In the genomic region with DNA sequence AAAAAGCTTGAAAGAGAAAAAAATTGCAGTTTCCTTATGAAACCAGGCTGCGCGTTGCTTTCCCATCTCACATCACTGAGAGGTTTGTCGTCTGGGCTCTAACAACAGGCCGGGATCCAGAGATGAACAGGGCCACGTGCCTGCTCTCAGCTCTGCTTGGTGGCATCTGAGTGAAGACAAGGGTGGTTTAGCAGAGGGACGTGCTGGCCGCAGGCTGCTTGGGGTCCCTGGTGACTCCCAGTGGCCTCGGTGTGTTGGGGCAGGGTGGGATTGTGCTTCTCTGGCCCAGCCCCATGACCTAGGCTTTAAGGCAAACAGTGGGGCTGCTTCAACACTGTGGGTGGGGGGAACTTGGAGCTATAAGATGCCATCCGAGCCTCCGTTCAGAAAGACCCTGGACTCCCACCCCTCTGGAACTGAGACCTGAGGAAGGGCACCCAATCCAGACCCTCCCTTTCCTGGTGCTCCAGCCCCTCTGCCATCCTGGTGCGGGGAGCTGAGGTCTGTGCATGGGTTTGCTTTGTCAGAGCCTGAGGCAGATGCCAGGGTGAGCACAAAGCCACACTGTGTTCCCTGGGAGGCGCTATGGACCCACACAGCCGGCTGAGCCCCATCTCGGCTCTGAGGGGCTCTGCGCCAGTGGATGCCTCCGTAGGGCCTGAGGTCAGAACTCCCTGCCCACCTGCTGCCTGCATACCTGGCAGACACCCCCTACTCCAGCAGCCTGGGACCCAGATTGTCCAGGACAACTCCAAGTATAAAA, we compare ENCODE assay signal across 14 cellular contexts. TPM values are rescaled to one million over a fixed set of nuclear protein-coding genes. Genes with fewer than 3 reads are reported as not detected.
A peak's percentile ranks its signal among the peaks of the same experiment; 100 is the strongest.
DNase-seq lines count a peak whose midpoint lies in the region; ATAC-seq and TF ChIP-seq lines count a peak whose summit lies in the region.
"Had no signal": no experiment of that assay in that cellular context is flagged by ENCODE, and none has a peak within 500 bp of the region (broad histone marks: within the 10 kb centered on the region; RNA-seq: fewer than 3 reads in every experiment).

No MANE protein-coding gene starts in this region.

- H3K27ac Mint-ChIP-seq in dendritic cell treated with granulocyte-macrophage colony-stimulating factor and Interleukin-4, amounts not matched to agents 40 ng/mL and 50 ng/mL, for 4 days: peak overlapping the region; percentile 92

- H3K9me3 ChIP-seq in tibial nerve: no peaks in the 10 kb centered on the region

- peaks cover 0 to 42% (median 34%) of the 10 kb centered on the region in 4 donors for H3K4me1 ChIP-seq in tibial nerve

- DNase-seq in Right ventricle myocardium superior (peak; percentile 41), left cardiac atrium (no peak), midbrain (lab: John Stamatoyannopoulos, UW) (peak; percentile 84), tibial nerve (ENCODE audit: low spot score in 2 of 2) (no peak), DMS53 treated with DMSO at 0.1 percent for 48 hours (lab: John Stamatoyannopoulos, UW; ENCODE audit: unreplicated experiment) (no peak), SW480 (ENCODE audit: low spot score) (no peak), CD1c-positive myeloid dendritic cell (ENCODE audit: extremely low spot score) (no peak)
- DNase-seq: activated effector memory CD4-positive, alpha-beta T cell treated with anti-CD3 and anti-CD28 coated beads, Interleukin-2, amount 50 U/mL, for 16 hours; EL; NK-92 treated with Interleukin-12 subunit alpha and Interleukin-12 subunit beta, amount 100 ng/mL, for 24 hours; stimulated activated naive CD8-positive, alpha-beta T cell treated with anti-CD3 and anti-CD28 coated beads, Interleukin-15, amount 100 ng/mL, for 72 hours had no signal

- H3K4me3 Mint-ChIP-seq in dendritic cell treated with granulocyte-macrophage colony-stimulating factor and Interleukin-4, amounts not matched to agents 40 ng/mL and 50 ng/mL, for 4 days: no peak overlapping the region
- H3K4me3 Mint-ChIP-seq: CD8-positive, alpha-beta memory T cell; stimulated activated naive CD8-positive, alpha-beta T cell treated with anti-CD3 and anti-CD28 coated beads, Interleukin-15, amount 100 ng/mL, for 72 hours had no signal

- TF ChIP-seq EP300 in tibial nerve (IDR thresholded peaks at IDR 0.05): no peak

- H3K27me3 ChIP-seq in tibial nerve: no peaks in the 10 kb centered on the region

- H3K27ac ChIP-seq in tibial nerve: peak overlapping the region; percentile 42 to 90 (median 62)
- H3K27ac ChIP-seq: SK-N-MC had no signal

- ATAC-seq in Right ventricle myocardium superior (ENCODE audit: poor library complexity): no peak
- ATAC-seq in left cardiac atrium: no peak
- ATAC-seq: stimulated activated naive CD8-positive, alpha-beta T cell treated with anti-CD3 and anti-CD28 coated beads, Interleukin-15, amount 100 ng/mL, for 72 hours had no signal

- no peak overlapping the region for H3K4me3 ChIP-seq in tibial nerve
- H3K4me3 ChIP-seq: SK-N-MC had no signal

- TF ChIP-seq POLR2A in tibial nerve (IDR thresholded peaks at IDR 0.05): no peak

- H3K9me3 Mint-ChIP-seq in dendritic cell treated with granulocyte-macrophage colony-stimulating factor and Interleukin-4, amounts not matched to agents 40 ng/mL and 50 ng/mL, for 4 days: no peaks in the 10 kb centered on the region
- H3K9me3 Mint-ChIP-seq: CD8-positive, alpha-beta memory T cell; stimulated activated naive CD8-positive, alpha-beta T cell treated with anti-CD3 and anti-CD28 coated beads, Interleukin-15, amount 100 ng/mL, for 72 hours had no signal

- H3K36me3 ChIP-seq in tibial nerve: no peaks in the 10 kb centered on the region

- H3K4me1 Mint-ChIP-seq in dendritic cell treated with granulocyte-macrophage colony-stimulating factor and Interleukin-4, amounts not matched to agents 40 ng/mL and 50 ng/mL, for 4 days (ENCODE audit: low read depth): peaks cover 91% of the 10 kb centered on the region
- H3K4me1 Mint-ChIP-seq: CD8-positive, alpha-beta memory T cell had no signal

- no peak for TF ChIP-seq CTCF in tibial nerve (IDR thresholded peaks at IDR 0.05)

- no peaks in the 10 kb centered on the region for H3K27me3 Mint-ChIP-seq in dendritic cell treated with granulocyte-macrophage colony-stimulating factor and Interleukin-4, amounts not matched to agents 40 ng/mL and 50 ng/mL, for 4 days
- H3K27me3 Mint-ChIP-seq: CD8-positive, alpha-beta memory T cell; stimulated activated naive CD8-positive, alpha-beta T cell treated with anti-CD3 and anti-CD28 coated beads, Interleukin-15, amount 100 ng/mL, for 72 hours had no signal

- 76 to 83% methylated on average over 11 to 16 of the region's 16 CpGs for WGBS in tibial nerve, 2 donors

- H3K36me3 Mint-ChIP-seq in dendritic cell treated with granulocyte-macrophage colony-stimulating factor and Interleukin-4, amounts not matched to agents 40 ng/mL and 50 ng/mL, for 4 days (ENCODE audit: low read depth): no peaks in the 10 kb centered on the region
- H3K36me3 Mint-ChIP-seq: CD8-positive, alpha-beta memory T cell had no signal

- intact Hi-C loops in Right ventricle myocardium superior (cut with DNase I) (no loop called here), left cardiac atrium (cut with DNase I) (no loop called here)
- intact Hi-C loops in dendritic cell treated with granulocyte-macrophage colony-stimulating factor and Interleukin-4, amounts not matched to agents 40 ng/mL and 50 ng/mL, for 4 days (cut with micrococcal nuclease): no loop called here

RNA-seq across cellular contexts. Expression of gene HPCAL1, which starts 18.4 kb away (rescaled TPM):
- total RNA-seq in Right ventricle myocardium superior (34.3 TPM), left cardiac atrium (10 to 100 TPM; 27.2 to 27.4 TPM), tibial nerve (10 to 100 TPM; 29.0 to 56.7 (median 34.5) TPM)

Comparison
In these comparisons a context has a peak if more than half of its experiments do, and no peak if none do; other contexts are left out.
1. DNase-seq: peak in Right ventricle myocardium superior (single experiment) and midbrain (single experiment); none in left cardiac atrium (single experiment), tibial nerve (0 of 2), DMS53 treated with DMSO at 0.1 percent for 48 hours (single experiment), SW480 (single experiment) and CD1c-positive myeloid dendritic cell (single experiment).